8 cellular contexts compared by ENCODE assay signal in genomic region chr12:72271741-72272661, GRCh38. TPM values are rescaled to one million over a fixed set of nuclear protein-coding genes. Genes with fewer than 3 reads are reported as not detected.
DNase-seq lines count a peak whose midpoint lies in the region; TF ChIP-seq lines count a peak whose summit lies in the region.

TSS of gene TRHDE (plus strand) at chr12:72272370. CDS start at chr12:72272644, 274 bp downstream.

- peak within 1 kb of the TSS; percentile 43 for H3K4me3 Mint-ChIP-seq in T-helper 2 cell treated with Interferon-gamma antibody and Interleukin-4, amounts not matched to agents 5 μg/mL and 100 μg/mL, for 36 hours

- H3K27me3 ChIP-seq in muscle layer of colon (ENCODE audit: control insufficient read depth in 1 of 2, insufficient read depth in 2 of 2, low read length in 2 of 2) (peaks cover 29 to 38% of the 10 kb centered on the region in 2 donors), uterus (no peaks in the 10 kb centered on the region)

- CTCF ChIA-PET in RWPE1 (lab: Yijun Ruan, JAX): interaction anchor here (0.6 kb wide), 1 partner anchor 1465 kb away, joined by 3 read pairs; no protein-coding TSS in a partner anchor

- no peak for DNase-seq in T-helper 2 cell treated with Interferon-gamma antibody and Interleukin-4, amounts not matched to agents 5 μg/mL and 100 μg/mL, for 36 hours (ENCODE audit: low spot score)
- DNase-seq in T-helper 2 cell (no peak), RWPE1 (ENCODE audit: low spot score) (peak; percentile 7), fibroblast of gingiva (ENCODE audit: low read depth) (peak; percentile 75), uterus (peak; percentile 30 to 48), T1000 (lab: John Stamatoyannopoulos, UW) (no peak), NCI-H1436 treated with DMSO at 0.1 percent for 48 hours (lab: John Stamatoyannopoulos, UW) (no peak)

- no peaks in the 10 kb centered on the region for H3K9me3 Mint-ChIP-seq in T-helper 2 cell treated with Interferon-gamma antibody and Interleukin-4, amounts not matched to agents 5 μg/mL and 100 μg/mL, for 36 hours

- POLR2A ChIA-PET in RWPE1 (lab: Yijun Ruan, JAX; ENCODE audit: low non-redundant PET): no interaction called here

- H3K36me3 ChIP-seq in muscle layer of colon (ENCODE audit: insufficient read depth, low read length) (no peaks in the 10 kb centered on the region), uterus (no peaks in the 10 kb centered on the region)

- peak within 1 kb of the TSS; percentile 47 to 69 for H3K4me3 ChIP-seq in muscle layer of colon (ENCODE audit: low read depth in 1 of 2, low read length in 2 of 2)
- peak within 1 kb of the TSS; percentile 43 to 65 for H3K4me3 ChIP-seq in uterus

- peaks cover 14% of the 10 kb centered on the region for H3K4me1 ChIP-seq in muscle layer of colon (ENCODE audit: insufficient read depth, low read length)
- H3K4me1 ChIP-seq in uterus: no peaks in the 10 kb centered on the region

- H3K27me3 Mint-ChIP-seq in T-helper 2 cell treated with Interferon-gamma antibody and Interleukin-4, amounts not matched to agents 5 μg/mL and 100 μg/mL, for 36 hours (ENCODE audit: low read depth): peaks cover 64% of the 10 kb centered on the region

- intact Hi-C loops in uterus (cut with DNase I; ENCODE audit: low total_unique reads): no loop called here

- TF ChIP-seq CTCF in RWPE1 (conservative IDR thresholded peaks at IDR 0.05; ENCODE audit: low read depth): no peak
- no peak for TF ChIP-seq CTCF in uterus (IDR thresholded peaks at IDR 0.05)

- H3K9ac ChIP-seq in muscle layer of colon (ENCODE audit: low read length): no peak within 1 kb of the TSS

- H3K9me3 ChIP-seq in muscle layer of colon (ENCODE audit: low read length): no peaks in the 10 kb centered on the region
- no peaks in the 10 kb centered on the region for H3K9me3 ChIP-seq in uterus

- TF ChIP-seq POLR2A in uterus (IDR thresholded peaks at IDR 0.05): no peak

- H3K27ac ChIP-seq in RWPE1 (no peak within 1 kb of the TSS), muscle layer of colon (ENCODE audit: low read depth, low read length) (no peak within 1 kb of the TSS), uterus (peak within 1 kb of the TSS; percentile 52 to 77)

- no peaks in the 10 kb centered on the region for H3K36me3 Mint-ChIP-seq in T-helper 2 cell treated with Interferon-gamma antibody and Interleukin-4, amounts not matched to agents 5 μg/mL and 100 μg/mL, for 36 hours (ENCODE audit: low read depth)

- H3K4me1 Mint-ChIP-seq in T-helper 2 cell treated with Interferon-gamma antibody and Interleukin-4, amounts not matched to agents 5 μg/mL and 100 μg/mL, for 36 hours (ENCODE audit: low read depth): no peaks in the 10 kb centered on the region

- no peak within 1 kb of the TSS for H3K27ac Mint-ChIP-seq in T-helper 2 cell treated with Interferon-gamma antibody and Interleukin-4, amounts not matched to agents 5 μg/mL and 100 μg/mL, for 36 hours

RNA-seq across cellular contexts. Expression of gene TRHDE, which starts in this region (rescaled TPM):
- 10 to 100 TPM in 2 of 4 donors, 1 to 10 TPM in 1, under 1 TPM in 1; 0.77 to 31.2 (median 12.9) TPM for total RNA-seq in uterus

Comparison
In these comparisons a context has a peak if more than half of its experiments do, and no peak if none do; other contexts are left out.
1. DNase-seq: peak in RWPE1 (single experiment), fibroblast of gingiva (single experiment) and uterus (2 of 2); none in T-helper 2 cell treated with Interferon-gamma antibody and Interleukin-4, amounts not matched to agents 5 μg/mL and 100 μg/mL, for 36 hours (single experiment), T-helper 2 cell (0 of 5), T1000 (single experiment) and NCI-H1436 treated with DMSO at 0.1 percent for 48 hours (single experiment).
2. H3K27ac ChIP-seq: peak in uterus (2 of 2); none in RWPE1 (single experiment) and muscle layer of colon (single experiment).